Comparison of ENCODE assay signal across 15 cellular contexts in genomic region chr16:8998114-8998513, GRCh38. TPM values are rescaled to one million over a fixed set of nuclear protein-coding genes. Genes with fewer than 3 reads are reported as not detected.
DNase-seq lines count a peak whose midpoint lies in the region; ATAC-seq and TF ChIP-seq lines count a peak whose summit lies in the region.
"Had no signal": no experiment of that assay in that cellular context is flagged by ENCODE, and none has a peak within 500 bp of the region (broad histone marks: within the 10 kb centered on the region; RNA-seq: fewer than 3 reads in every experiment).

No MANE protein-coding gene starts in this region.

- no peak overlapping the region for H3K18ac ChIP-seq in IMR-90 (ENCODE audit: low read depth, low read length)

- no peak overlapping the region for H2AK9ac ChIP-seq in IMR-90 (replicated peaks; ENCODE audit: low read depth, low read length, poor library complexity)

- no peak overlapping the region for H3K14ac ChIP-seq in IMR-90 (replicated peaks; ENCODE audit: low read depth, low read length)

- DNase-seq in BJ (ENCODE audit: low read depth) (peak; percentile 25), IMR-90 (peak; percentile 54), adipocyte (ENCODE audit: low read depth) (peak; percentile 67), foreskin fibroblast (peak; percentile 48 to 76), psoas muscle (no peak), HuH-7.5 (ENCODE audit: low spot score) (no peak), nephron progenitor cell (no peak), NCI-H774 (lab: John Stamatoyannopoulos, UW) (no peak)
- DNase-seq: activated naive CD4-positive, alpha-beta T cell treated with anti-CD3 and anti-CD28 coated beads, Interleukin-2, amount 50 U/mL, for 16 hours; Kasumi-1; naive B cell; NCI-H2107; stimulated activated CD4-positive, alpha-beta T cell treated with anti-CD3 and anti-CD28 coated beads, Interleukin-1b, Interleukin-23, amount 100 ng/mL, for 48 hours had no signal

- H4K91ac ChIP-seq in IMR-90 (ENCODE audit: insufficient read depth, low read depth, low read length): no peak overlapping the region

- no peaks in the 10 kb centered on the region for H3K4me1 ChIP-seq in IMR-90 (ENCODE audit: control insufficient read depth, insufficient read depth, low read length)
- no peaks in the 10 kb centered on the region for H3K4me1 ChIP-seq in adipocyte (ENCODE audit: control insufficient read depth, insufficient read depth, low read length)
- no peaks in the 10 kb centered on the region for H3K4me1 ChIP-seq in psoas muscle
- H3K4me1 ChIP-seq: left lung had no signal

- no peaks in the 10 kb centered on the region for H3K79me1 ChIP-seq in IMR-90 (ENCODE audit: low read depth in 1 of 2, low read length in 2 of 2)

- CTCF ChIA-PET in BJ (lab: Yijun Ruan, JAX) (interaction anchor here (3.9 kb wide), 1 partner anchor 11 kb away, joined by 29 read pairs; no protein-coding TSS in a partner anchor), IMR-90 (lab: Yijun Ruan, JAX) (no interaction called here)

- H4K20me1 ChIP-seq in IMR-90 (ENCODE audit: insufficient read depth, low read length): no peaks in the 10 kb centered on the region

- no peak overlapping the region for H2BK5ac ChIP-seq in IMR-90 (ENCODE audit: low read depth, low read length, poor library complexity, severe bottlenecking)

- H3K4me1 Mint-ChIP-seq in nephron progenitor cell: no peaks in the 10 kb centered on the region
- H3K4me1 Mint-ChIP-seq: CD14-positive monocyte, naive B cell had no signal

- H2AK5ac ChIP-seq in IMR-90 (ENCODE audit: low read depth, low read length): no peak overlapping the region

- no CpG with 5 or more reads among the region's 1 CpG for WGBS in IMR-90 (ENCODE audit: extremely low coverage in 2 of 2, insufficient read length in 1 of 2), 2 experiments
- WGBS in psoas muscle, 3 donors: 23 to 30% (median 29%) methylated on average over 1 of the region's 1 CpG

- POLR2A ChIA-PET in BJ (lab: Charles Lee) (no interaction called here), IMR-90 (lab: Charles Lee; ENCODE audit: unreplicated experiment) (no interaction called here)

- H2BK120ac ChIP-seq in IMR-90 (ENCODE audit: low read depth, low read length): no peak overlapping the region

- peak; percentile 49 for ATAC-seq in IMR-90 (ENCODE audit: low read depth)
- ATAC-seq in psoas muscle: no peak
- ATAC-seq: left lung had no signal

- H2BK20ac ChIP-seq in IMR-90 (ENCODE audit: low read depth, low read length): no peak overlapping the region

- H3K27me3 Mint-ChIP-seq in nephron progenitor cell (ENCODE audit: low read depth, poor library complexity): no peaks in the 10 kb centered on the region
- H3K27me3 Mint-ChIP-seq: naive B cell had no signal

- H3K9ac ChIP-seq in IMR-90 (ENCODE audit: low read depth, low read length) (no peak overlapping the region), adipocyte (ENCODE audit: low read length) (no peak overlapping the region)

- no peak overlapping the region for H3K4me2 ChIP-seq in IMR-90 (ENCODE audit: low read depth, low read length)

- H2BK15ac ChIP-seq in IMR-90 (ENCODE audit: low read depth, low read length): no peak overlapping the region

- H3K9me3 Mint-ChIP-seq in nephron progenitor cell: no peaks in the 10 kb centered on the region

- H3K9me1 ChIP-seq in IMR-90 (ENCODE audit: insufficient read depth, low read length): no peaks in the 10 kb centered on the region

- no peak overlapping the region for H4K8ac ChIP-seq in IMR-90 (ENCODE audit: low read depth in 2 of 2, low read length in 2 of 2)

- H3K4me3 Mint-ChIP-seq in nephron progenitor cell: no peak overlapping the region
- H3K4me3 Mint-ChIP-seq: CD14-positive monocyte, naive B cell had no signal

- no peaks in the 10 kb centered on the region for H3K9me3 ChIP-seq in IMR-90 (ENCODE audit: control insufficient read depth, insufficient read depth, low read length)
- H3K9me3 ChIP-seq in adipocyte (ENCODE audit: control insufficient read depth, low read length): no peaks in the 10 kb centered on the region
- H3K9me3 ChIP-seq in psoas muscle: no peaks in the 10 kb centered on the region
- H3K9me3 ChIP-seq: left lung had no signal

- H4K5ac ChIP-seq in IMR-90 (ENCODE audit: low read depth, low read length): no peak overlapping the region

- TF ChIP-seq CTCF in BJ (IDR thresholded peaks at IDR 0.05; ENCODE audit: insufficient read depth, low read depth, low read length): no peak
- no peak for TF ChIP-seq CTCF in IMR-90 (conservative IDR thresholded peaks at IDR 0.05; ENCODE audit: low read depth, low read length)
- no peak for TF ChIP-seq CTCF in foreskin fibroblast (IDR thresholded peaks at IDR 0.05; ENCODE audit: low read depth, low read length)
- TF ChIP-seq CTCF in psoas muscle (IDR thresholded peaks at IDR 0.05): no peak
- no peak for TF ChIP-seq CTCF in nephron progenitor cell (IDR thresholded peaks at IDR 0.05)

- H3K27me3 ChIP-seq in BJ (ENCODE audit: control insufficient read depth, insufficient read depth, low read length) (no peaks in the 10 kb centered on the region), IMR-90 (ENCODE audit: control insufficient read depth, insufficient read depth, low read length) (no peaks in the 10 kb centered on the region; the same call in 1 of the 2 replicates), adipocyte (replicated peaks; ENCODE audit: control insufficient read depth, insufficient read depth, low read length) (no peaks in the 10 kb centered on the region), psoas muscle (ENCODE audit: insufficient read depth in 3 of 3, low read length in 2 of 3) (no peaks in the 10 kb centered on the region)
- H3K27me3 ChIP-seq: left lung had no signal

- H3K36me3 ChIP-seq in BJ (ENCODE audit: control insufficient read depth, insufficient read depth, low read length): no peaks in the 10 kb centered on the region
- H3K36me3 ChIP-seq in IMR-90 (ENCODE audit: control insufficient read depth, insufficient read depth, low read length): no peaks in the 10 kb centered on the region
- H3K36me3 ChIP-seq in adipocyte (ENCODE audit: control insufficient read depth, insufficient read depth, low read length, severe bottlenecking): no peaks in the 10 kb centered on the region
- H3K36me3 ChIP-seq in psoas muscle (ENCODE audit: insufficient read depth in 1 of 2, low read depth in 1 of 2): no peaks in the 10 kb centered on the region
- H3K36me3 ChIP-seq: left lung had no signal

- dilution Hi-C loops in IMR-90 (cut with HindIII; ENCODE audit: low sequenced_read_pairs, unreplicated experiment): no loop called here

- H3K56ac ChIP-seq in IMR-90 (ENCODE audit: extremely low read depth, insufficient read depth, low read length): no peak overlapping the region

- no peak overlapping the region for H2AFZ ChIP-seq in IMR-90 (replicated peaks; ENCODE audit: low read length, poor library complexity)

- no peak overlapping the region for H3K4me3 ChIP-seq in BJ (ENCODE audit: low read depth, low read length)
- no peak overlapping the region for H3K4me3 ChIP-seq in IMR-90 (ENCODE audit: insufficient read depth, low read depth, low read length)
- no peak overlapping the region for H3K4me3 ChIP-seq in adipocyte (ENCODE audit: low read length)
- no peak overlapping the region for H3K4me3 ChIP-seq in foreskin fibroblast (ENCODE audit: low read depth in 1 of 2, low read length in 2 of 2)
- H3K4me3 ChIP-seq in psoas muscle: no peak overlapping the region
- H3K4me3 ChIP-seq: left lung had no signal

- TF ChIP-seq RAD21 in IMR-90 (IDR thresholded peaks at IDR 0.05; ENCODE audit: low read length): no peak

- no peak overlapping the region for H3K4ac ChIP-seq in IMR-90 (ENCODE audit: low read depth, low read length)

- H3K27ac ChIP-seq in IMR-90 (ENCODE audit: insufficient read depth, low read length) (no peak overlapping the region), psoas muscle (no peak overlapping the region)
- H3K27ac ChIP-seq: left lung had no signal

- H3K36me3 Mint-ChIP-seq in nephron progenitor cell (ENCODE audit: low read depth): no peaks in the 10 kb centered on the region
- H3K36me3 Mint-ChIP-seq: CD14-positive monocyte, naive B cell had no signal

- no peak overlapping the region for H3K23ac ChIP-seq in IMR-90 (ENCODE audit: low read depth, low read length)

- in situ Hi-C loops in IMR-90 (cut with MboI; ENCODE audit: low sequenced_read_pairs): no loop called here

- no TSS peak for BruUV-seq in IMR-90 (replicated peaks; lab: Mats Ljungman, UMichigan)

- no peak overlapping the region for H3K27ac Mint-ChIP-seq in nephron progenitor cell
- H3K27ac Mint-ChIP-seq: CD14-positive monocyte had no signal

- no peak for TF ChIP-seq POLR2A in IMR-90 (IDR thresholded peaks at IDR 0.05; ENCODE audit: low read depth, low read length)

- intact Hi-C loops in IMR-90 (cut with micrococcal nuclease) (no loop called here), psoas muscle (cut with DNase I) (no loop called here)

TF ChIP-seq in IMR-90, 13 proteins besides CTCF, POLR2A, EP300 and RAD21:
- no peak for TF ChIP-seq RFX5 (IDR thresholded peaks at IDR 0.05; ENCODE audit: low read depth, low read length)
- peak; percentile 27; the same call in 1 of the 2 replicates for TF ChIP-seq FOS (IDR thresholded peaks at IDR 0.05; ENCODE audit: low read depth, low read length)
- TF ChIP-seq CHD1 (IDR thresholded peaks at IDR 0.05; ENCODE audit: low read depth, low read length): no peak

RNA-seq across cellular contexts. Expression of gene USP7, which starts 34.4 kb away (rescaled TPM):
- 17.2 and 18.2 TPM in 2 replicates for polyA plus RNA-seq in BJ (2011; rRNA removed)
- polyA minus RNA-seq in BJ (2011; rRNA and poly(A)+ RNA removed): 80.9 and 109 TPM in 2 replicates
- total RNA-seq in IMR-90 (2012; rRNA removed): 28.3 and 45.8 TPM in 2 replicates
- polyA plus RNA-seq in IMR-90 (2012; rRNA removed): 13.9 and 17.8 TPM in 2 replicates
- polyA plus RNA-seq in IMR-90 (2012; cell fraction: cytosol; rRNA removed): 3.1 and 3.8 TPM in 2 replicates
- 10.5 and 40.9 TPM in 2 replicates for polyA plus RNA-seq in IMR-90 (2012; cell fraction: nucleus; rRNA removed; ENCODE audit: low replicate concordance)
- total RNA-seq in psoas muscle: 100 to 1,000 TPM in 3 of 4 donors, 10 to 100 TPM in 1; 87.5 to 135 (median 120) TPM
- polyA plus RNA-seq in psoas muscle: 100 to 1,000 TPM in 1 of 3 donors, 10 to 100 TPM in 2; 41.6 to 108 (median 47.1) TPM

Comparison
In these comparisons a context has a peak if more than half of its experiments do, and no peak if none do; other contexts are left out.
1. DNase-seq: peak in BJ (single experiment), IMR-90 (single experiment), adipocyte (single experiment) and foreskin fibroblast (2 of 2); none in psoas muscle (0 of 2), HuH-7.5 (single experiment), nephron progenitor cell (single experiment) and NCI-H774 (single experiment).